Comparison of ENCODE assay signal across 27 cellular contexts in genomic region chr3:130412991-130413390, GRCh38.
"Had no signal": no experiment of that assay in that cellular context is flagged by ENCODE, and none has a peak within 500 bp of the region (broad histone marks: within the 10 kb centered on the region; RNA-seq: fewer than 3 reads in every experiment).

No MANE protein-coding gene starts in this region.

- H3K9me3 ChIP-seq: ovary, psoas muscle, right lobe of liver, thoracic aorta, thyroid gland, upper lobe of left lung, vagina had no signal

- H3K4me3 Mint-ChIP-seq: naive thymus-derived CD4-positive, alpha-beta T cell; natural killer cell; nephron; stimulated activated effector memory CD8-positive, alpha-beta T cell treated with anti-CD3 and anti-CD28 coated beads, Interleukin-12 subunit alpha, Interleukin-12 subunit beta, amount 100 ng/mL, for 72 hours; stimulated activated naive B cell treated with anti-CD40 and anti-IgM and Interleukin-4, amounts not matched to agents 10 μg/mL and 1 μg/mL and 100 μg/mL, for 72 hours; stimulated activated naive CD8-positive, alpha-beta T cell treated with anti-CD3 and anti-CD28 coated beads, Interleukin-15, Interleukin-2, amounts not matched to agents 100 ng/mL and 50 ng/mL, for 24 hours had no signal

- H3K9ac ChIP-seq: parathyroid adenoma had no signal

- H3K36me3 ChIP-seq: ovary, right lobe of liver, sigmoid colon, stomach, thoracic aorta, thyroid gland, tibial nerve, upper lobe of left lung, vagina had no signal

- H3K27me3 ChIP-seq: ovary, right lobe of liver, sigmoid colon, stomach, thyroid gland, tibial nerve, upper lobe of left lung, vagina had no signal

- H3K36me3 Mint-ChIP-seq: naive thymus-derived CD4-positive, alpha-beta T cell; stimulated activated effector memory CD8-positive, alpha-beta T cell treated with anti-CD3 and anti-CD28 coated beads, Interleukin-12 subunit alpha, Interleukin-12 subunit beta, amount 100 ng/mL, for 72 hours; stimulated activated naive B cell treated with anti-CD40 and anti-IgM and Interleukin-4, amounts not matched to agents 10 μg/mL and 1 μg/mL and 100 μg/mL, for 72 hours had no signal

- H3K4me1 Mint-ChIP-seq: naive thymus-derived CD4-positive, alpha-beta T cell; natural killer cell; stimulated activated effector memory CD8-positive, alpha-beta T cell treated with anti-CD3 and anti-CD28 coated beads, Interleukin-12 subunit alpha, Interleukin-12 subunit beta, amount 100 ng/mL, for 72 hours; stimulated activated naive B cell treated with anti-CD40 and anti-IgM and Interleukin-4, amounts not matched to agents 10 μg/mL and 1 μg/mL and 100 μg/mL, for 72 hours had no signal

- DNase-seq: naive thymus-derived CD4-positive, alpha-beta T cell; natural killer cell; occipital lobe; ovary; posterior cingulate gyrus; psoas muscle; right cardiac atrium; right lobe of liver; sigmoid colon; small intestine; stimulated activated CD4-positive, alpha-beta T cell treated with anti-CD3 and anti-CD28 coated beads, Interleukin-2, amount 100 ng/mL, for 24 hours; stimulated activated CD4-positive, alpha-beta T cell treated with anti-CD3 and anti-CD28 coated beads, Interleukin-2, amount 100 ng/mL, for 48 hours; stimulated activated CD4-positive, alpha-beta T cell treated with anti-CD3 and anti-CD28 coated beads, Interleukin-4, amount 100 ng/mL, for 24 hours; stimulated activated naive B cell treated with anti-CD40 and anti-IgM and Interleukin-4, amounts not matched to agents 10 μg/mL and 1 μg/mL and 100 μg/mL, for 72 hours; stimulated activated naive CD4-positive, alpha-beta T cell treated with Interleukin-2 at 50 U/mL for 16 hours; stomach; thyroid gland; trophoblast cell; upper lobe of left lung had no signal

- H3K27ac ChIP-seq: ovary, parathyroid adenoma, psoas muscle, right lobe of liver, sigmoid colon, stomach, thoracic aorta, thyroid gland, tibial nerve, upper lobe of left lung, vagina had no signal

- H3K4me1 ChIP-seq: parathyroid adenoma, psoas muscle, right lobe of liver, sigmoid colon, stomach, upper lobe of left lung, vagina had no signal

- H3K4me3 ChIP-seq: ovary, psoas muscle, right lobe of liver, sigmoid colon, stomach, thoracic aorta, thyroid gland, tibial nerve, upper lobe of left lung, vagina had no signal

- H3K27me3 Mint-ChIP-seq: progenitor cell of endocrine pancreas; stimulated activated naive B cell treated with anti-CD40 and anti-IgM and Interleukin-4, amounts not matched to agents 10 μg/mL and 1 μg/mL and 100 μg/mL, for 72 hours; stimulated activated naive CD8-positive, alpha-beta T cell treated with anti-CD3 and anti-CD28 coated beads, Interleukin-15, Interleukin-2, amounts not matched to agents 100 ng/mL and 50 ng/mL, for 24 hours had no signal

- H3K27ac Mint-ChIP-seq: naive thymus-derived CD4-positive, alpha-beta T cell; natural killer cell; nephron; progenitor cell of endocrine pancreas; stimulated activated effector memory CD8-positive, alpha-beta T cell treated with anti-CD3 and anti-CD28 coated beads, Interleukin-12 subunit alpha, Interleukin-12 subunit beta, amount 100 ng/mL, for 72 hours; stimulated activated naive B cell treated with anti-CD40 and anti-IgM and Interleukin-4, amounts not matched to agents 10 μg/mL and 1 μg/mL and 100 μg/mL, for 72 hours; stimulated activated naive CD8-positive, alpha-beta T cell treated with anti-CD3 and anti-CD28 coated beads, Interleukin-15, Interleukin-2, amounts not matched to agents 100 ng/mL and 50 ng/mL, for 24 hours had no signal
